ENCODE assay signal across 5 cellular contexts in the genomic region with DNA sequence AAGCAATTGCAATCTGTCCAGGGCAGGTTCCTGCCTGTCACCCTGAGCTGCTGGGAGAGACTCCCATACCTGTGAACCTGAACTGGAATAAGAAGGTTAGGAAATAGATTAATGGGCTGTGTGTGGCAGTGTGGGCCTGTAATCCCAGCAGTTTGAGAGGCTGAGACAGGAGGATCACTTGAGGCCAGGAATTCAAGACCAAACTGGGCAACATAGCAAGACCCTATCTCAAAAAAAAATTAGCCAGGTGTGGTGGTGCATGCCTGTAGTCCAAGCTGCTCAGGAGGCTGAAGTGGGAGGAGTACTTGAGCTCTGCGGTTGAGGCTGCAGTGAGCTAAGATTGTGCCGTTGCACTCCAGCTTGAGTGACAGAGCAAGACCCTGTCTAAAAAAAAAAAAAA.
"Had no signal": no experiment of that assay in that cellular context is flagged by ENCODE, and none has a peak within 500 bp of the region (broad histone marks: within the 10 kb centered on the region; RNA-seq: fewer than 3 reads in every experiment).

No MANE protein-coding gene starts in this region.

- H3K9me3 Mint-ChIP-seq: IgD-negative memory B cell had no signal

- ATAC-seq: HepG2, K562 had no signal

- H3K27ac Mint-ChIP-seq: IgD-negative memory B cell had no signal

- H3K4me1 Mint-ChIP-seq: IgD-negative memory B cell had no signal

- DNase-seq: IMR-90, KBM-7 had no signal

- H3K4me3 Mint-ChIP-seq: IgD-negative memory B cell had no signal
